Comparison of ENCODE assay signal across 15 cellular contexts in the genomic region with DNA sequence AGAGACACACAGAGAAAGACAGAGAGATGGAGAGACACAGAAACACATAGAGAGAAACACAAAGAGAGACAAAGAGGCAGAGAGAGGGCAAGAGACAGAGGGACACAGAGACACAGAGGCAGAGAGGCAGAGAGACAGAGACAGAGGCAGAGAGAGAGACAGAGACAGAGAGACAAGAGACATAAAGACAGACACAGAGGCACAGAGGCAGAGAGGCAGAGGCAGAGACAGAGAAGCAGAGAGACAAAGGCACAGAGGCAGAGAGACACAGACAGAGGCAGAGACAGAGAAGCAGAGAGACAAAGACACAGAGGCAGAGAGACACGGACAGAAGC. TPM values are rescaled to one million over a fixed set of nuclear protein-coding genes. Genes with fewer than 3 reads are reported as not detected.
DNase-seq lines count a peak whose midpoint lies in the region; ATAC-seq, FAIRE-seq and TF ChIP-seq lines count a peak whose summit lies in the region.
"Had no signal": no experiment of that assay in that cellular context is flagged by ENCODE, and none has a peak within 500 bp of the region (broad histone marks: within the 10 kb centered on the region; RNA-seq: fewer than 3 reads in every experiment).

No MANE protein-coding gene starts in this region.

- no peak for TF ChIP-seq CTCF in HepG2 (CRISPR knock-in tag; IDR thresholded peaks at IDR 0.05)

- intact Hi-C loops in HepG2 (cut with micrococcal nuclease; ENCODE audit: unreplicated experiment), result no loop called here

- H3K36me3 ChIP-seq in HepG2 (replicated peaks in 1 of 2; ENCODE audit: control insufficient read depth in 1 of 2, insufficient read depth in 2 of 2, low read length in 2 of 2) (no peaks in the 10 kb centered on the region), H7 (replicated peaks; ENCODE audit: control insufficient read depth, insufficient read depth, low read length) (no peaks in the 10 kb centered on the region)
- H3K36me3 ChIP-seq: gastroesophageal sphincter, prostate gland had no signal

- H3K4me1 Mint-ChIP-seq in activated T-cell treated with anti-CD3 and anti-CD28 coated beads, Interleukin-2, amount 50 U/mL, for 4 hours (ENCODE audit: low read depth), result peaks cover 65% of the 10 kb centered on the region
- peaks cover 64% of the 10 kb centered on the region for H3K4me1 Mint-ChIP-seq in activated CD4-positive, alpha-beta memory T cell treated with anti-CD3 and anti-CD28 coated beads, Interleukin-2, amount 10 ng/mL, durations not matched to agents 7 days and 5 days
- peaks cover 64 to 87% of the 10 kb centered on the region in 2 donors for H3K4me1 Mint-ChIP-seq in stimulated activated naive B cell treated with anti-CD40 and anti-IgM and Interleukin-4, amounts not matched to agents 10 μg/mL and 1 μg/mL and 100 μg/mL, for 72 hours

- H3K4me3 ChIP-seq in HepG2 (replicated peaks in 1 of 3; ENCODE audit: insufficient read depth in 1 of 3, low read depth in 2 of 3, low read length in 3 of 3), result no peak overlapping the region
- H3K4me3 ChIP-seq in H7 (ENCODE audit: insufficient read depth, low read depth, low read length), result no peak overlapping the region
- H3K4me3 ChIP-seq: gastroesophageal sphincter, prostate gland had no signal

- H3K9ac ChIP-seq in HepG2 (ENCODE audit: insufficient read depth, low read depth, low read length), result no peak overlapping the region

- H3K27me3 ChIP-seq in HepG2 (ENCODE audit: control insufficient read depth in 1 of 2, insufficient read depth in 2 of 2, low read length in 2 of 2), result peaks cover 12 to 58% of the 10 kb centered on the region in 2 experiments
- no peaks in the 10 kb centered on the region for H3K27me3 ChIP-seq in H7 (ENCODE audit: control insufficient read depth, insufficient read depth, low read length)

- peak in 1 of 2 donors; percentile 15 for ATAC-seq in activated T-cell treated with anti-CD3 and anti-CD28 coated beads, Interleukin-2, amount 50 U/mL, for 4 hours
- ATAC-seq in HepG2 (no peak), GM18909 (IDR thresholded peaks at IDR 0.05; ENCODE audit: poor library complexity, unreplicated experiment) (no peak)
- ATAC-seq in stimulated activated naive B cell treated with anti-CD40 and anti-IgM and Interleukin-4, amounts not matched to agents 10 μg/mL and 1 μg/mL and 100 μg/mL, for 72 hours (replicated peaks), result no peak

- H3K4me2 ChIP-seq in HepG2 (ENCODE audit: low read depth, low read length), result no peak overlapping the region

- no peak overlapping the region for H2AFZ ChIP-seq in HepG2 (ENCODE audit: low read length)

- no peaks in the 10 kb centered on the region for H4K20me1 ChIP-seq in HepG2 (ENCODE audit: insufficient read depth, low read length)

- peaks cover 51% of the 10 kb centered on the region for H3K4me1 ChIP-seq in HepG2 (ENCODE audit: insufficient read depth, low read length)
- H3K4me1 ChIP-seq: prostate gland had no signal

- H3K79me2 ChIP-seq in HepG2 (ENCODE audit: insufficient read depth, low read length), result no peaks in the 10 kb centered on the region

- POLR2A ChIA-PET in activated CD4-positive, alpha-beta memory T cell treated with anti-CD3 and anti-CD28 coated beads, Interleukin-2, amount 10 ng/mL, durations not matched to agents 7 days and 5 days (lab: Charles Lee), result no interaction called here
- POLR2A ChIA-PET in HepG2 (lab: Yijun Ruan, JAX), result no interaction called here

- CTCF ChIA-PET in activated CD4-positive, alpha-beta memory T cell treated with anti-CD3 and anti-CD28 coated beads, Interleukin-2, amount 10 ng/mL, durations not matched to agents 7 days and 5 days (lab: Charles Lee), result interaction anchor here (0.9 to 1.3 kb wide), 2 partner anchors 37 to 307 kb away, joined by 3 to 4 read pairs; no protein-coding TSS in a partner anchor
- CTCF ChIA-PET in HepG2 (lab: Yijun Ruan, JAX; ENCODE audit: low intra/inter-chr PET ratio, low total read pairs), result interaction anchor here (0.6 kb wide), 1 partner anchor 306 kb away, joined by 3 read pairs; no protein-coding TSS in a partner anchor

- no peak for FAIRE-seq in HepG2 (lab: Jason Lieb, UNC)

- TF ChIP-seq POLR2A in HepG2 (IDR thresholded peaks at IDR 0.05; ENCODE audit: insufficient read depth in 1 of 2, low read depth in 2 of 2, low read length in 2 of 2), result no peak

- peak overlapping the region; percentile 76 for H3K4me3 Mint-ChIP-seq in activated T-cell treated with anti-CD3 and anti-CD28 coated beads, Interleukin-2, amount 50 U/mL, for 4 hours
- H3K4me3 Mint-ChIP-seq in activated CD4-positive, alpha-beta memory T cell treated with anti-CD3 and anti-CD28 coated beads, Interleukin-2, amount 10 ng/mL, durations not matched to agents 7 days and 5 days, result peak overlapping the region; percentile 58
- peak overlapping the region; percentile 45 to 64 for H3K4me3 Mint-ChIP-seq in stimulated activated naive B cell treated with anti-CD40 and anti-IgM and Interleukin-4, amounts not matched to agents 10 μg/mL and 1 μg/mL and 100 μg/mL, for 72 hours

- no peak overlapping the region for H3K27ac ChIP-seq in HepG2 (ENCODE audit: extremely low read length, insufficient read depth, low read length)
- H3K27ac ChIP-seq: prostate gland had no signal

- H3K9me3 ChIP-seq in HepG2 (ENCODE audit: low read length), result no peaks in the 10 kb centered on the region
- H3K9me3 ChIP-seq: gastroesophageal sphincter, prostate gland had no signal

- H3K27ac Mint-ChIP-seq in activated CD4-positive, alpha-beta memory T cell treated with anti-CD3 and anti-CD28 coated beads, Interleukin-2, amount 10 ng/mL, durations not matched to agents 7 days and 5 days, result peak overlapping the region; percentile 93
- peak overlapping the region; percentile 43 for H3K27ac Mint-ChIP-seq in stimulated activated naive B cell treated with anti-CD40 and anti-IgM and Interleukin-4, amounts not matched to agents 10 μg/mL and 1 μg/mL and 100 μg/mL, for 72 hours

- H3K36me3 Mint-ChIP-seq in activated T-cell treated with anti-CD3 and anti-CD28 coated beads, Interleukin-2, amount 50 U/mL, for 4 hours (ENCODE audit: insufficient read depth), result no peaks in the 10 kb centered on the region
- no peaks in the 10 kb centered on the region for H3K36me3 Mint-ChIP-seq in activated CD4-positive, alpha-beta memory T cell treated with anti-CD3 and anti-CD28 coated beads, Interleukin-2, amount 10 ng/mL, durations not matched to agents 7 days and 5 days (ENCODE audit: low read depth)
- no peaks in the 10 kb centered on the region for H3K36me3 Mint-ChIP-seq in stimulated activated naive B cell treated with anti-CD40 and anti-IgM and Interleukin-4, amounts not matched to agents 10 μg/mL and 1 μg/mL and 100 μg/mL, for 72 hours

- in situ Hi-C loops in HepG2 (cut with HindIII; ENCODE audit: extremely low pct_ligation_motif_present, low pct_unique_long_range_greater_than_20kb), result no loop called here

- no peak for DNase-seq in activated T-cell treated with anti-CD3 and anti-CD28 coated beads, Interleukin-2, amount 50 U/mL, for 4 hours
- DNase-seq in activated T-cell treated with anti-CD3 and anti-CD28 coated beads, Interleukin-2, amount 50 U/mL, for 48 hours, result no peak
- DNase-seq in activated CD4-positive, alpha-beta memory T cell treated with anti-CD3 and anti-CD28 coated beads, Interleukin-2, amount 10 ng/mL, durations not matched to agents 7 days and 5 days, result no peak
- DNase-seq in HepG2 (ENCODE audit: low spot score) (no peak), HT-29 (ENCODE audit: low spot score) (no peak), H7 (no peak)
- no peak for DNase-seq in stimulated activated naive B cell treated with anti-CD40 and anti-IgM and Interleukin-4, amounts not matched to agents 10 μg/mL and 1 μg/mL and 100 μg/mL, for 72 hours
- DNase-seq: amygdala, left colon, NCI-H524 treated with DMSO at 0.1 percent for 48 hours, SIG-M5 had no signal

- TF ChIP-seq EP300 in HepG2 (IDR thresholded peaks at IDR 0.05; ENCODE audit: low read depth in 2 of 2, low read length in 2 of 2) (no peak), HepG2 (CRISPR knock-in tag; IDR thresholded peaks at IDR 0.05; ENCODE audit: borderline replicate concordance) (no peak)

- H3K27me3 Mint-ChIP-seq in activated T-cell treated with anti-CD3 and anti-CD28 coated beads, Interleukin-2, amount 50 U/mL, for 4 hours (ENCODE audit: low read depth), result no peaks in the 10 kb centered on the region
- H3K27me3 Mint-ChIP-seq in activated CD4-positive, alpha-beta memory T cell treated with anti-CD3 and anti-CD28 coated beads, Interleukin-2, amount 10 ng/mL, durations not matched to agents 7 days and 5 days, result peaks cover 2% of the 10 kb centered on the region
- no peaks in the 10 kb centered on the region for H3K27me3 Mint-ChIP-seq in stimulated activated naive B cell treated with anti-CD40 and anti-IgM and Interleukin-4, amounts not matched to agents 10 μg/mL and 1 μg/mL and 100 μg/mL, for 72 hours

- no peak for TF ChIP-seq RAD21 in HepG2 (CRISPR knock-in tag; IDR thresholded peaks at IDR 0.05)

- no TSS peak for BruUV-seq in HepG2 (replicated peaks; lab: Mats Ljungman, UMichigan)

- no peaks in the 10 kb centered on the region for H3K9me3 Mint-ChIP-seq in activated T-cell treated with anti-CD3 and anti-CD28 coated beads, Interleukin-2, amount 50 U/mL, for 4 hours
- H3K9me3 Mint-ChIP-seq in activated CD4-positive, alpha-beta memory T cell treated with anti-CD3 and anti-CD28 coated beads, Interleukin-2, amount 10 ng/mL, durations not matched to agents 7 days and 5 days, result no peaks in the 10 kb centered on the region
- no peaks in the 10 kb centered on the region for H3K9me3 Mint-ChIP-seq in stimulated activated naive B cell treated with anti-CD40 and anti-IgM and Interleukin-4, amounts not matched to agents 10 μg/mL and 1 μg/mL and 100 μg/mL, for 72 hours

- WGBS in HepG2 (ENCODE audit: low lambda C conversion rate), result 23% methylated on average over 1 of the region's 1 CpG

RNA-seq across cellular contexts. Expression of a gene that starts 6.3 kb away (rescaled TPM):
- total RNA-seq in activated T-cell treated with anti-CD3 and anti-CD28 coated beads, Interleukin-2, amount 50 U/mL, for 4 hours, result not detected
- total RNA-seq in activated CD4-positive, alpha-beta memory T cell treated with anti-CD3 and anti-CD28 coated beads, Interleukin-2, amount 10 ng/mL, durations not matched to agents 7 days and 5 days, result under 1 TPM; 0.38 to 0.60 TPM
- total RNA-seq in HepG2 (2016; rRNA removed; fragmentation: Illumina TruSeq; extraction: Trizol), result 7.2 and 8.5 TPM in 2 replicates
- total RNA-seq in HepG2 (2016; cell fraction: cytosol; rRNA removed; fragmentation: Illumina TruSeq; extraction: Trizol; ENCODE audit: low read depth), result 4.6 and 5.0 TPM in 2 replicates
- 6.9 and 7.7 TPM in 2 replicates for total RNA-seq in HepG2 (2016; cell fraction: insoluble cytoplasmic fraction; rRNA removed; fragmentation: Illumina TruSeq; extraction: Trizol)
- total RNA-seq in HepG2 (2016; cell fraction: membrane; rRNA removed; fragmentation: Illumina TruSeq; extraction: Trizol), result 5.9 and 6.3 TPM in 2 replicates
- total RNA-seq in HepG2 (2016; cell fraction: nucleus; rRNA removed; fragmentation: Illumina TruSeq; extraction: Trizol), result 2.2 and 3.4 TPM in 2 replicates
- 12.0 and 21.2 TPM in 2 replicates for polyA plus RNA-seq in HepG2 (2011; rRNA removed)
- polyA plus RNA-seq in HepG2 (2011; cell fraction: cytosol; rRNA removed), result 19.5 and 30.5 TPM in 2 replicates
- 47.5 and 50.6 TPM in 2 replicates for polyA plus RNA-seq in HepG2 (2011; cell fraction: nucleus; rRNA removed)
- polyA plus RNA-seq in HepG2 (2012), result 52.9 and 67.0 TPM in 2 replicates
- polyA plus RNA-seq in HepG2 (2016; cell fraction: cytosol; fragmentation: Illumina TruSeq; extraction: Trizol; ENCODE audit: low read depth), result 7.5 and 8.0 TPM in 2 replicates
- 6.6 and 8.3 TPM in 2 replicates for polyA plus RNA-seq in HepG2 (2016; cell fraction: insoluble cytoplasmic fraction; fragmentation: Illumina TruSeq; extraction: Trizol; ENCODE audit: low read depth)
- 4.0 and 6.2 TPM in 2 replicates for polyA plus RNA-seq in HepG2 (2016; cell fraction: membrane; fragmentation: Illumina TruSeq; extraction: Trizol; ENCODE audit: low read depth)
- polyA plus RNA-seq in HepG2 (2016; cell fraction: nucleus; fragmentation: Illumina TruSeq; extraction: Trizol; ENCODE audit: insufficient read depth, low read depth), result 5.3 and 9.8 TPM in 2 replicates
- 2.8 TPM in 1 of 2 replicates, not detected in the other for polyA minus RNA-seq in HepG2 (2011; rRNA and poly(A)+ RNA removed; ENCODE audit: low replicate concordance)
- polyA minus RNA-seq in HepG2 (2011; cell fraction: cytosol; rRNA and poly(A)+ RNA removed), result 3.9 and 4.6 TPM in 2 replicates
- 2.6 and 3.2 TPM in 2 replicates for polyA minus RNA-seq in HepG2 (2011; cell fraction: nucleus; rRNA and poly(A)+ RNA removed)
- 4.6 and 17.2 TPM in 2 replicates for total RNA-seq in HT-29 (2014; rRNA removed; shearing (Covaris generic))
- total RNA-seq in H7 (2014; rRNA removed; shearing (Covaris generic)), result not detected in 2 replicates
- total RNA-seq: temporal lobe had no signal

RNA-seq across cellular contexts. Expression of a gene that starts 7.8 kb away (rescaled TPM):
- 10 to 100 TPM; 34.6 to 71.7 (median 60.6) TPM for total RNA-seq in activated T-cell treated with anti-CD3 and anti-CD28 coated beads, Interleukin-2, amount 50 U/mL, for 4 hours
- total RNA-seq in activated CD4-positive, alpha-beta memory T cell treated with anti-CD3 and anti-CD28 coated beads, Interleukin-2, amount 10 ng/mL, durations not matched to agents 7 days and 5 days, result 100 to 1,000 TPM; 590 TPM
- total RNA-seq in HepG2 (2016; rRNA removed; fragmentation: Illumina TruSeq; extraction: Trizol), result 0.29 and 1.00 TPM in 2 replicates
- 0.35 and 2.3 TPM in 2 replicates for total RNA-seq in HepG2 (2016; cell fraction: cytosol; rRNA removed; fragmentation: Illumina TruSeq; extraction: Trizol; ENCODE audit: low read depth)
- total RNA-seq in HepG2 (2016; cell fraction: insoluble cytoplasmic fraction; rRNA removed; fragmentation: Illumina TruSeq; extraction: Trizol), result 0.65 and 1.00 TPM in 2 replicates
- 1.00 and 1.5 TPM in 2 replicates for total RNA-seq in HepG2 (2016; cell fraction: membrane; rRNA removed; fragmentation: Illumina TruSeq; extraction: Trizol)
- not detected in 2 replicates for total RNA-seq in HepG2 (2016; cell fraction: nucleus; rRNA removed; fragmentation: Illumina TruSeq; extraction: Trizol)
- 0.59 and 1.5 TPM in 2 replicates for polyA plus RNA-seq in HepG2 (2011; rRNA removed)
- 0.87 and 0.93 TPM in 2 replicates for polyA plus RNA-seq in HepG2 (2011; cell fraction: cytosol; rRNA removed)
- 1.4 and 10.9 TPM in 2 replicates for polyA plus RNA-seq in HepG2 (2011; cell fraction: nucleus; rRNA removed)
- 0.93 and 1.1 TPM in 2 replicates for polyA plus RNA-seq in HepG2 (2012)
- polyA plus RNA-seq in HepG2 (2016; cell fraction: cytosol; fragmentation: Illumina TruSeq; extraction: Trizol; ENCODE audit: low read depth), result 0.59 and 1.5 TPM in 2 replicates
- polyA plus RNA-seq in HepG2 (2016; cell fraction: insoluble cytoplasmic fraction; fragmentation: Illumina TruSeq; extraction: Trizol; ENCODE audit: low read depth), result 0.38 and 0.45 TPM in 2 replicates
- polyA plus RNA-seq in HepG2 (2016; cell fraction: membrane; fragmentation: Illumina TruSeq; extraction: Trizol; ENCODE audit: low read depth), result 0.73 and 1.2 TPM in 2 replicates
- polyA plus RNA-seq in HepG2 (2016; cell fraction: nucleus; fragmentation: Illumina TruSeq; extraction: Trizol; ENCODE audit: insufficient read depth, low read depth), result 0.79 and 0.90 TPM in 2 replicates
- polyA minus RNA-seq in HepG2 (2011; rRNA and poly(A)+ RNA removed; ENCODE audit: low replicate concordance), result 0.28 and 0.60 TPM in 2 replicates
- 0.59 and 0.70 TPM in 2 replicates for polyA minus RNA-seq in HepG2 (2011; cell fraction: cytosol; rRNA and poly(A)+ RNA removed)
- polyA minus RNA-seq in HepG2 (2011; cell fraction: nucleus; rRNA and poly(A)+ RNA removed), result not detected in 2 replicates
- 0.05 and 0.60 TPM in 2 replicates for total RNA-seq in HT-29 (2014; rRNA removed; shearing (Covaris generic))
- 0.35 and 2.0 TPM in 2 replicates for total RNA-seq in H7 (2014; rRNA removed; shearing (Covaris generic))

RNA-seq across cellular contexts. Expression of a gene that starts 10.3 kb away (rescaled TPM):
- total RNA-seq in activated T-cell treated with anti-CD3 and anti-CD28 coated beads, Interleukin-2, amount 50 U/mL, for 4 hours, result not detected
- total RNA-seq in activated CD4-positive, alpha-beta memory T cell treated with anti-CD3 and anti-CD28 coated beads, Interleukin-2, amount 10 ng/mL, durations not matched to agents 7 days and 5 days, result not detected
- total RNA-seq in HepG2 (2016; rRNA removed; fragmentation: Illumina TruSeq; extraction: Trizol), result 0.60 TPM in 1 of 2 replicates, not detected in the other
- total RNA-seq in HepG2 (2016; cell fraction: cytosol; rRNA removed; fragmentation: Illumina TruSeq; extraction: Trizol; ENCODE audit: low read depth), result not detected in 2 replicates
- 0.19 TPM in 1 of 2 replicates, not detected in the other for total RNA-seq in HepG2 (2016; cell fraction: insoluble cytoplasmic fraction; rRNA removed; fragmentation: Illumina TruSeq; extraction: Trizol)
- total RNA-seq in HepG2 (2016; cell fraction: membrane; rRNA removed; fragmentation: Illumina TruSeq; extraction: Trizol), result 0.12 and 0.24 TPM in 2 replicates
- total RNA-seq in HepG2 (2016; cell fraction: nucleus; rRNA removed; fragmentation: Illumina TruSeq; extraction: Trizol), result 0.38 and 1.4 TPM in 2 replicates
- polyA plus RNA-seq in HepG2 (2011; rRNA removed), result 2.1 and 2.3 TPM in 2 replicates
- 0.23 and 0.67 TPM in 2 replicates for polyA plus RNA-seq in HepG2 (2011; cell fraction: cytosol; rRNA removed)
- polyA plus RNA-seq in HepG2 (2011; cell fraction: nucleus; rRNA removed), result 64.9 and 87.5 TPM in 2 replicates
- 0.56 and 1.3 TPM in 2 replicates for polyA plus RNA-seq in HepG2 (2012)
- not detected in 2 replicates for polyA plus RNA-seq in HepG2 (2016; cell fraction: cytosol; fragmentation: Illumina TruSeq; extraction: Trizol; ENCODE audit: low read depth)
- not detected in 2 replicates for polyA plus RNA-seq in HepG2 (2016; cell fraction: insoluble cytoplasmic fraction; fragmentation: Illumina TruSeq; extraction: Trizol; ENCODE audit: low read depth)
- polyA plus RNA-seq in HepG2 (2016; cell fraction: membrane; fragmentation: Illumina TruSeq; extraction: Trizol; ENCODE audit: low read depth), result not detected in 2 replicates
- 1.7 and 2.2 TPM in 2 replicates for polyA plus RNA-seq in HepG2 (2016; cell fraction: nucleus; fragmentation: Illumina TruSeq; extraction: Trizol; ENCODE audit: insufficient read depth, low read depth)
- 0.28 TPM in 1 of 2 replicates, not detected in the other for polyA minus RNA-seq in HepG2 (2011; rRNA and poly(A)+ RNA removed; ENCODE audit: low replicate concordance)
- 0.62 TPM in 1 of 2 replicates, not detected in the other for polyA minus RNA-seq in HepG2 (2011; cell fraction: cytosol; rRNA and poly(A)+ RNA removed)
- 2.9 and 3.7 TPM in 2 replicates for polyA minus RNA-seq in HepG2 (2011; cell fraction: nucleus; rRNA and poly(A)+ RNA removed)
- total RNA-seq in HT-29 (2014; rRNA removed; shearing (Covaris generic)), result 59.9 and 63.4 TPM in 2 replicates
- not detected in 2 replicates for total RNA-seq in H7 (2014; rRNA removed; shearing (Covaris generic))
- total RNA-seq: temporal lobe had no signal

RNA-seq across cellular contexts. Expression of a gene that starts 46.6 kb away (rescaled TPM):
- total RNA-seq in activated T-cell treated with anti-CD3 and anti-CD28 coated beads, Interleukin-2, amount 50 U/mL, for 4 hours, result under 1 TPM in 2 of 3 donors, not detected in 1; 0.08 to 0.20 TPM
- total RNA-seq in activated CD4-positive, alpha-beta memory T cell treated with anti-CD3 and anti-CD28 coated beads, Interleukin-2, amount 10 ng/mL, durations not matched to agents 7 days and 5 days, result under 1 TPM; 0.08 TPM
- total RNA-seq in HepG2 (2016; rRNA removed; fragmentation: Illumina TruSeq; extraction: Trizol), result not detected in 2 replicates
- total RNA-seq in HepG2 (2016; cell fraction: cytosol; rRNA removed; fragmentation: Illumina TruSeq; extraction: Trizol; ENCODE audit: low read depth), result not detected in 2 replicates
- total RNA-seq in HepG2 (2016; cell fraction: insoluble cytoplasmic fraction; rRNA removed; fragmentation: Illumina TruSeq; extraction: Trizol), result not detected in 2 replicates
- not detected in 2 replicates for total RNA-seq in HepG2 (2016; cell fraction: membrane; rRNA removed; fragmentation: Illumina TruSeq; extraction: Trizol)
- not detected in 2 replicates for total RNA-seq in HepG2 (2016; cell fraction: nucleus; rRNA removed; fragmentation: Illumina TruSeq; extraction: Trizol)
- not detected in 2 replicates for polyA plus RNA-seq in HepG2 (2011; rRNA removed)
- polyA plus RNA-seq in HepG2 (2011; cell fraction: cytosol; rRNA removed), result not detected in 2 replicates
- not detected in 2 replicates for polyA plus RNA-seq in HepG2 (2011; cell fraction: nucleus; rRNA removed)
- 0.05 TPM in 1 of 2 replicates, not detected in the other for polyA plus RNA-seq in HepG2 (2012)
- polyA plus RNA-seq in HepG2 (2016; cell fraction: cytosol; fragmentation: Illumina TruSeq; extraction: Trizol; ENCODE audit: low read depth), result not detected in 2 replicates
- polyA plus RNA-seq in HepG2 (2016; cell fraction: insoluble cytoplasmic fraction; fragmentation: Illumina TruSeq; extraction: Trizol; ENCODE audit: low read depth), result not detected in 2 replicates
- not detected in 2 replicates for polyA plus RNA-seq in HepG2 (2016; cell fraction: membrane; fragmentation: Illumina TruSeq; extraction: Trizol; ENCODE audit: low read depth)
- not detected in 2 replicates for polyA plus RNA-seq in HepG2 (2016; cell fraction: nucleus; fragmentation: Illumina TruSeq; extraction: Trizol; ENCODE audit: insufficient read depth, low read depth)
- polyA minus RNA-seq in HepG2 (2011; rRNA and poly(A)+ RNA removed; ENCODE audit: low replicate concordance), result not detected in 2 replicates
- not detected in 2 replicates for polyA minus RNA-seq in HepG2 (2011; cell fraction: cytosol; rRNA and poly(A)+ RNA removed)
- not detected in 2 replicates for polyA minus RNA-seq in HepG2 (2011; cell fraction: nucleus; rRNA and poly(A)+ RNA removed)
- not detected in 2 replicates for total RNA-seq in HT-29 (2014; rRNA removed; shearing (Covaris generic))
- not detected in 2 replicates for total RNA-seq in H7 (2014; rRNA removed; shearing (Covaris generic))
- total RNA-seq: gastroesophageal sphincter, left colon, temporal lobe had no signal

Comparison
In these comparisons a context has a peak if more than half of its experiments do, and no peak if none do; other contexts are left out.
1. RNA of a gene that starts 7.8 kb away (total RNA-seq): 590 TPM in activated CD4-positive, alpha-beta memory T cell treated with anti-CD3 and anti-CD28 coated beads, Interleukin-2, amount 10 ng/mL, durations not matched to agents 7 days and 5 days and 34.6 to 71.7 TPM in activated T-cell treated with anti-CD3 and anti-CD28 coated beads, Interleukin-2, amount 50 U/mL, for 4 hours; 0.29 to 2.3 TPM in HepG2, 0.35 to 2.0 TPM in H7 and 0.05 to 0.60 TPM in HT-29; every median in the first group is over 10 times any median in the second.
2. RNA of a gene that starts 10.3 kb away (total RNA-seq): 59.9 to 63.4 TPM in HT-29; 0.12 to 1.4 TPM in HepG2, not detected in activated T-cell treated with anti-CD3 and anti-CD28 coated beads, Interleukin-2, amount 50 U/mL, for 4 hours, not detected in activated CD4-positive, alpha-beta memory T cell treated with anti-CD3 and anti-CD28 coated beads, Interleukin-2, amount 10 ng/mL, durations not matched to agents 7 days and 5 days and not detected in H7; every median in the first group is over 10 times any median in the second.
3. Peak in every context shown above with its lines, with median percentiles within 50 percentile points of each other: H3K4me3 Mint-ChIP-seq.